Comparison of ENCODE assay signal across 9 cellular contexts in genomic region chr2:20452551-20452950, GRCh38. TPM values are rescaled to one million over a fixed set of nuclear protein-coding genes. Genes with fewer than 3 reads are reported as not detected.
DNase-seq lines count a peak whose midpoint lies in the region; ATAC-seq and TF ChIP-seq lines count a peak whose summit lies in the region.
"Had no signal": no experiment of that assay in that cellular context is flagged by ENCODE, and none has a peak within 500 bp of the region (broad histone marks: within the 10 kb centered on the region; RNA-seq: fewer than 3 reads in every experiment).

No MANE protein-coding gene starts in this region.

- ATAC-seq in activated CD8-positive, alpha-beta memory T cell treated with anti-CD3 and anti-CD28 coated beads, Interleukin-2, amount 10 ng/mL, durations not matched to agents 7 days and 5 days, result no peak
- ATAC-seq in HG03045 (IDR thresholded peaks at IDR 0.05; ENCODE audit: unreplicated experiment) (no peak), GM18519 (IDR thresholded peaks at IDR 0.05; ENCODE audit: low FRiP score, unreplicated experiment) (no peak)

- BruUV-seq in A673 (replicated peaks; lab: Mats Ljungman, UMichigan), result no TSS peak

- no peaks in the 10 kb centered on the region for H3K9me3 Mint-ChIP-seq in activated CD8-positive, alpha-beta memory T cell treated with anti-CD3 and anti-CD28 coated beads, Interleukin-2, amount 10 ng/mL, durations not matched to agents 7 days and 5 days (ENCODE audit: low read depth)

- H3K27ac Mint-ChIP-seq in activated CD8-positive, alpha-beta memory T cell treated with anti-CD3 and anti-CD28 coated beads, Interleukin-2, amount 10 ng/mL, durations not matched to agents 7 days and 5 days, result no peak overlapping the region

- peaks cover 36% of the 10 kb centered on the region for H3K27me3 Mint-ChIP-seq in activated CD8-positive, alpha-beta memory T cell treated with anti-CD3 and anti-CD28 coated beads, Interleukin-2, amount 10 ng/mL, durations not matched to agents 7 days and 5 days

- POLR2A ChIA-PET in A673 (lab: Charles Lee; ENCODE audit: low non-redundant PET), result no interaction called here

- intact Hi-C loops in lower leg skin (cut with DNase I; ENCODE audit: low total_unique reads) (no loop called here), A673 (cut with micrococcal nuclease; ENCODE audit: unreplicated experiment) (no loop called here)

- H3K4me3 ChIP-seq in coronary artery (no peak overlapping the region), lower leg skin (ENCODE audit: low read depth, poor library complexity, severe bottlenecking) (no peak overlapping the region), A673 (ENCODE audit: low read depth, low read length, poor library complexity, severe bottlenecking) (no peak overlapping the region)

- H3K36me3 ChIP-seq in A673 (ENCODE audit: insufficient read depth, low read length, poor library complexity, severe bottlenecking), result no peaks in the 10 kb centered on the region

- peaks cover 1% of the 10 kb centered on the region for H3K36me3 Mint-ChIP-seq in activated CD8-positive, alpha-beta memory T cell treated with anti-CD3 and anti-CD28 coated beads, Interleukin-2, amount 10 ng/mL, durations not matched to agents 7 days and 5 days

- H3K4me1 Mint-ChIP-seq in activated CD8-positive, alpha-beta memory T cell treated with anti-CD3 and anti-CD28 coated beads, Interleukin-2, amount 10 ng/mL, durations not matched to agents 7 days and 5 days, result peaks cover 10% of the 10 kb centered on the region

- CTCF ChIA-PET in activated CD8-positive, alpha-beta memory T cell treated with anti-CD3 and anti-CD28 coated beads, Interleukin-2, amount 10 ng/mL, durations not matched to agents 7 days and 5 days (lab: Charles Lee), result interaction anchor here (0.9 to 4.5 kb wide), 3 partner anchors 182 to 199 kb away, joined by 3 to 28 read pairs (median 5); partner anchors contain the start of gene HS1BP3
- CTCF ChIA-PET in A673 (lab: Charles Lee), result no interaction called here

- no peaks in the 10 kb centered on the region for H3K9me3 ChIP-seq in A673 (ENCODE audit: low read depth, low read length, poor library complexity, severe bottlenecking)

- TF ChIP-seq CTCF in coronary artery (IDR thresholded peaks at IDR 0.05) (no peak), lower leg skin (IDR thresholded peaks at IDR 0.05) (no peak), A673 (conservative IDR thresholded peaks at IDR 0.05; ENCODE audit: low read depth, low read length) (no peak)

- no peak overlapping the region for H3K4me3 Mint-ChIP-seq in activated CD8-positive, alpha-beta memory T cell treated with anti-CD3 and anti-CD28 coated beads, Interleukin-2, amount 10 ng/mL, durations not matched to agents 7 days and 5 days

- H3K27ac ChIP-seq in coronary artery (peak overlapping the region; percentile 96 to 98), A673 (ENCODE audit: low read depth, low read length, poor library complexity, severe bottlenecking) (no peak overlapping the region)

- no peak for TF ChIP-seq POLR2A in lower leg skin (IDR thresholded peaks at IDR 0.05)

- peaks cover 15% of the 10 kb centered on the region for H3K4me1 ChIP-seq in A673 (ENCODE audit: insufficient read depth, low read length, poor library complexity, severe bottlenecking)

- DNase-seq in activated CD8-positive, alpha-beta memory T cell treated with anti-CD3 and anti-CD28 coated beads, Interleukin-2, amount 50 U/mL, for 48 hours, result peak; percentile 43
- no peak for DNase-seq in activated CD8-positive, alpha-beta memory T cell treated with anti-CD3 and anti-CD28 coated beads, Interleukin-2, amount 10 ng/mL, durations not matched to agents 7 days and 5 days
- DNase-seq in coronary artery (ENCODE audit: low spot score) (peak; percentile 84), lower leg skin (ENCODE audit: low spot score in 2 of 2) (peak; percentile 79 to 85), ureter (ENCODE audit: low spot score) (peak; percentile 50), A673 (ENCODE audit: low spot score) (no peak)
- DNase-seq: Karpas-422 had no signal

- no peaks in the 10 kb centered on the region for H3K27me3 ChIP-seq in A673 (replicated peaks; ENCODE audit: insufficient read depth, low read depth, low read length, poor library complexity)

- WGBS in lower leg skin, 2 donors, result 47 to 49% methylated on average over 4 of the region's 4 CpGs

RNA-seq across cellular contexts. Expression of gene RHOB, which starts 5.7 kb away (rescaled TPM):
- 10 to 100 TPM in 1 of 2 experiments, 1 to 10 TPM in 1; 9.1 to 36.4 TPM for total RNA-seq in activated CD8-positive, alpha-beta memory T cell treated with anti-CD3 and anti-CD28 coated beads, Interleukin-2, amount 10 ng/mL, durations not matched to agents 7 days and 5 days
- 100 to 1,000 TPM; 569 to 894 (median 709) TPM for total RNA-seq in lower leg skin
- 304 TPM for total RNA-seq in ureter
- 24.1 and 31.5 TPM in 2 replicates for total RNA-seq in A673 (2021)

Comparison
In these comparisons a context has a peak if more than half of its experiments do, and no peak if none do; other contexts are left out.
1. DNase-seq: peak in activated CD8-positive, alpha-beta memory T cell treated with anti-CD3 and anti-CD28 coated beads, Interleukin-2, amount 50 U/mL, for 48 hours (single experiment), coronary artery (single experiment), lower leg skin (2 of 2) and ureter (single experiment); none in activated CD8-positive, alpha-beta memory T cell treated with anti-CD3 and anti-CD28 coated beads, Interleukin-2, amount 10 ng/mL, durations not matched to agents 7 days and 5 days (single experiment) and A673 (single experiment).